14 cellular contexts compared by ENCODE assay signal in the genomic region with DNA sequence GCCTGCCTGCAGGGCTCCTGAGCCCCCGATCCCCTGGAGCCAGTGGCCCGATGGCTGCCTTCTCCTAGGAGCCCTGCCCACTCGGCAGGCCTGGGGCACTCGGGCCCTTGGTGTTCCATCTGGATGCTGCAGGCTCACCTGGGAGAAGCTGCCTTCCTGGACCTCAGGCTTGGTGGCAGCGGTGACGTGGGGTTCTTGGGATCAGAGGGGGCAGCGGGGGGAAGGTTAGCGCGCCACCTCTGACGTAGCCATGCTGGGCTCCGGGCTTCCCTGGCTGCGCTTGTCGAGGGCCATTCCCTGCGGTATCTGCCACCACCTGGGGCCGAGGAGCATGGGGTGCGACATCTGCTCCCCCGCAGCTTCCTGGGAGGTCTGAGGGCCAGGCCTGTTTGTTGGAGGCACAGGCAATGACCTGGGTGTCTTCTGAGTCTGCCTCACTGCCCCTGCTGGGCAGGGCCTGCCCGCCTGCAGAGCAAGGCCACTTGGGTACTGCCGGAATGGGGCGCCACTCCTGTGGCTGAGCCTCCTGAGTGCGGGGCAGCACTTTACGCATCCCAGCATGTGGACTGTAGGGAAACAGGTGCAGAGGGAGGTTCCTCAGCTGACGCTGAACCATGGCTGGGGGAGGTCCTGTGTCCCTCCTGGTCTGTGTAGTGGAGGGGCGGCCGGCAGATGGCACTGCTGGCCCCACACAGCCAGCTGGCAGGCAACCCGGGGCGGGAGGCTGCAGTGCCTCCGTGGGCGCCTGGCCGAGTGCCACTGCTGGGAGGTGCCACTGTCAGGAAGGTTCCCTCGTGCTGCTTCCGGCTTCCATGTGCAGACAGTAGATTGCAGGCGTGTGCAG. TPM values are rescaled to one million over a fixed set of nuclear protein-coding genes. Genes with fewer than 3 reads are reported as not detected.
DNase-seq lines count a peak whose midpoint lies in the region; ATAC-seq, FAIRE-seq and TF ChIP-seq lines count a peak whose summit lies in the region.
"Had no signal": no experiment of that assay in that cellular context is flagged by ENCODE, and none has a peak within 500 bp of the region (broad histone marks: within the 10 kb centered on the region; RNA-seq: fewer than 3 reads in every experiment).

No MANE protein-coding gene starts in this region.

- no peaks in the 10 kb centered on the region for H3K27me3 Mint-ChIP-seq in stimulated activated naive CD8-positive, alpha-beta T cell treated with anti-CD3 and anti-CD28 coated beads, Interleukin-15, amount 100 ng/mL, for 72 hours

- no peaks in the 10 kb centered on the region for H3K9me3 Mint-ChIP-seq in stimulated activated naive CD8-positive, alpha-beta T cell treated with anti-CD3 and anti-CD28 coated beads, Interleukin-15, amount 100 ng/mL, for 72 hours

- 92 to 93% (median 93%) methylated on average over 32 to 33 of the region's 33 CpGs for WGBS in small intestine, 3 donors

- no peak overlapping the region for H3K4me3 ChIP-seq in epithelial cell of esophagus (ENCODE audit: low read length)
- no peak overlapping the region for H3K4me3 ChIP-seq in small intestine (ENCODE audit: low read depth in 1 of 2, low read length in 2 of 2)
- H3K4me3 ChIP-seq: gastroesophageal sphincter, PC-9, vagina had no signal

- no peak overlapping the region for H3K4me3 Mint-ChIP-seq in stimulated activated naive CD8-positive, alpha-beta T cell treated with anti-CD3 and anti-CD28 coated beads, Interleukin-15, amount 100 ng/mL, for 72 hours

- no peak overlapping the region for H3K27ac Mint-ChIP-seq in stimulated activated naive CD8-positive, alpha-beta T cell treated with anti-CD3 and anti-CD28 coated beads, Interleukin-15, amount 100 ng/mL, for 72 hours

- no peak for FAIRE-seq in small intestine (lab: Jason Lieb, UNC)

- H3K4me1 ChIP-seq in small intestine (ENCODE audit: control insufficient read depth in 2 of 2, insufficient read depth in 1 of 2, low read depth in 1 of 2, low read length in 1 of 2): no peaks in the 10 kb centered on the region
- H3K4me1 ChIP-seq: vagina had no signal

- H3K27ac ChIP-seq in small intestine (ENCODE audit: low read depth in 1 of 2, low read length in 1 of 2): no peak overlapping the region
- H3K27ac ChIP-seq: gastroesophageal sphincter, neutrophil, PC-9, vagina had no signal

- H3K27me3 ChIP-seq in small intestine (ENCODE audit: control insufficient read depth in 2 of 2, insufficient read depth in 2 of 2, low read length in 2 of 2): no peaks in the 10 kb centered on the region
- H3K27me3 ChIP-seq: gastroesophageal sphincter, neutrophil, vagina had no signal

- ATAC-seq in stimulated activated naive CD8-positive, alpha-beta T cell treated with anti-CD3 and anti-CD28 coated beads, Interleukin-15, Interleukin-2, amounts not matched to agents 100 U/mL and 50 U/mL, for 24 hours: peak; percentile 10
- no peak for ATAC-seq in stimulated activated naive CD8-positive, alpha-beta T cell treated with anti-CD3 and anti-CD28 coated beads, Interleukin-15, amount 100 ng/mL, for 72 hours
- ATAC-seq: gastroesophageal sphincter had no signal

- no peaks in the 10 kb centered on the region for H3K9me3 ChIP-seq in small intestine (ENCODE audit: control insufficient read depth, low read depth)
- H3K9me3 ChIP-seq: gastroesophageal sphincter, neutrophil, vagina had no signal

- H3K4me1 Mint-ChIP-seq in stimulated activated naive CD8-positive, alpha-beta T cell treated with anti-CD3 and anti-CD28 coated beads, Interleukin-15, amount 100 ng/mL, for 72 hours: peaks cover 13% of the 10 kb centered on the region

- no peak for TF ChIP-seq CTCF in epithelial cell of esophagus (IDR thresholded peaks at IDR 0.05; ENCODE audit: insufficient read depth, low read depth, low read length, missing control alignments)

- no peaks in the 10 kb centered on the region for H3K36me3 ChIP-seq in small intestine (ENCODE audit: control insufficient read depth in 2 of 2, insufficient read depth in 2 of 2, low read length in 2 of 2)

- no peak for DNase-seq in stimulated activated naive CD8-positive, alpha-beta T cell treated with anti-CD3 and anti-CD28 coated beads, Interleukin-15, Interleukin-2, amounts not matched to agents 100 U/mL and 50 U/mL, for 24 hours
- no peak for DNase-seq in stimulated activated naive CD8-positive, alpha-beta T cell treated with anti-CD3 and anti-CD28 coated beads, Interleukin-15, amount 100 ng/mL, for 72 hours
- DNase-seq in NCI-H446 treated with DMSO at 0.1 percent for 48 hours (lab: John Stamatoyannopoulos, UW) (peak; percentile 72), epithelial cell of esophagus (ENCODE audit: low read depth) (peak; percentile 13), islet precursor cell (no peak), NCI-H82 (lab: John Stamatoyannopoulos, UW) (no peak), small intestine (no peak)
- DNase-seq in NK-92 treated with Interleukin-12 subunit alpha and Interleukin-12 subunit beta, amount 100 ng/mL, for 24 hours (lab: John Stamatoyannopoulos, UW): no peak
- DNase-seq: effector CD8-positive, alpha-beta T cell; PC-9; T1000 had no signal

RNA-seq across cellular contexts. Expression of gene MTA1, which starts 20.3 kb away (rescaled TPM):
- 10 to 100 TPM; 28.4 to 54.9 (median 49.0) TPM for polyA plus RNA-seq in small intestine

RNA-seq across cellular contexts. Expression of gene CRIP2, which starts 34.7 kb away (rescaled TPM):
- polyA plus RNA-seq in small intestine: 100 to 1,000 TPM in 1 of 3 donors, 10 to 100 TPM in 1, 1 to 10 TPM in 1; 8.9 to 137 (median 45.1) TPM

RNA-seq across cellular contexts. Expression of gene TEX22, which starts 41.6 kb away (rescaled TPM):
- under 1 TPM in 1 of 3 donors, not detected in 2; 0.22 TPM for polyA plus RNA-seq in small intestine

RNA-seq across cellular contexts. Expression of gene CRIP1, which starts 46.8 kb away (rescaled TPM):
- 1,000 to 10,000 TPM in 1 of 3 donors, 100 to 1,000 TPM in 2; 150 to 3,839 (median 623) TPM for polyA plus RNA-seq in small intestine

RNA-seq across cellular contexts. Expression of gene TEDC1, which starts 51.1 kb away (rescaled TPM):
- polyA plus RNA-seq in small intestine: 10 to 100 TPM; 23.8 to 28.0 (median 23.9) TPM

Comparison
In these comparisons a context has a peak if more than half of its experiments do, and no peak if none do; other contexts are left out.
1. DNase-seq: peak in NCI-H446 treated with DMSO at 0.1 percent for 48 hours (single experiment) and epithelial cell of esophagus (single experiment); none in stimulated activated naive CD8-positive, alpha-beta T cell treated with anti-CD3 and anti-CD28 coated beads, Interleukin-15, Interleukin-2, amounts not matched to agents 100 U/mL and 50 U/mL, for 24 hours (single experiment), stimulated activated naive CD8-positive, alpha-beta T cell treated with anti-CD3 and anti-CD28 coated beads, Interleukin-15, amount 100 ng/mL, for 72 hours (0 of 2), NK-92 treated with Interleukin-12 subunit alpha and Interleukin-12 subunit beta, amount 100 ng/mL, for 24 hours (single experiment), islet precursor cell (single experiment), NCI-H82 (single experiment) and small intestine (single experiment).